ENCODE assay signal across 1 cellular context in the genomic region with DNA sequence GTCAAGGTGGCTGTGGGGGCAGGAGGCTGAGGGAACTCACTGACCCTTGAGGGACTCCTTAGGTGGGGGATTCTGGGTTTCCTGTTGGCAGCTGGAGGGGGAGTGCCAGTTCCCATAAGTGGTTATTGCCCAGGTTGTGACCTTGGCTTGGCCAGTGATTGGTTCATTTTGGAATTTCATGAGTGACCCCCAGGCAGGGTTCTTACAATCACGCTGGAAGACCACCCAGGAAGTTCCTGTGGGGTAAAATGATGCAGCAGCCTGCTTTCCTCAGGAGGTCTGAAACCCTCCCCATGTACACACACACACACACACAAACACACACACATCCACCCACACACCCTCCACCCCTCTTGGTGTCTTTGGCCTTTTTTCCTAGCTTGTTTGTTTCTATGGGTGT.
TF ChIP-seq lines count a peak whose summit lies in the region.

No MANE protein-coding gene starts in this region.

TF ChIP-seq in WTC11, 78 proteins besides CTCF, POLR2A, EP300 and RAD21 (continued from another document):
- TF ChIP-seq, protein P1, sequence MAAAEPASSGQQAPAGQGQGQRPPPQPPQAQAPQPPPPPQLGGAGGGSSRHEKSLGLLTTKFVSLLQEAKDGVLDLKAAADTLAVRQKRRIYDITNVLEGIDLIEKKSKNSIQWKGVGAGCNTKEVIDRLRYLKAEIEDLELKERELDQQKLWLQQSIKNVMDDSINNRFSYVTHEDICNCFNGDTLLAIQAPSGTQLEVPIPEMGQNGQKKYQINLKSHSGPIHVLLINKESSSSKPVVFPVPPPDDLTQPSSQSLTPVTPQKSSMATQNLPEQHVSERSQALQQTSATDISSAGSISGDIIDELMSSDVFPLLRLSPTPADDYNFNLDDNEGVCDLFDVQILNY (CRISPR knock-in tag; IDR thresholded peaks at IDR 0.05): no peak
- TF ChIP-seq TEAD1 (CRISPR knock-in tag; IDR thresholded peaks at IDR 0.05) (no peak), HMGXB4 (CRISPR knock-in tag; IDR thresholded peaks at IDR 0.05) (no peak), ZNF219 (CRISPR knock-in tag; IDR thresholded peaks at IDR 0.05; ENCODE audit: borderline replicate concordance) (no peak), ERG (CRISPR knock-in tag; IDR thresholded peaks at IDR 0.05) (no peak), ZSCAN18 (CRISPR knock-in tag; IDR thresholded peaks at IDR 0.05) (no peak), ZNF512 (CRISPR knock-in tag; IDR thresholded peaks at IDR 0.05; ENCODE audit: borderline replicate concordance) (no peak), SMAD3 (CRISPR knock-in tag; IDR thresholded peaks at IDR 0.05; ENCODE audit: borderline replicate concordance) (no peak), PREB (CRISPR knock-in tag; IDR thresholded peaks at IDR 0.05; ENCODE audit: borderline replicate concordance) (no peak), ATF2 (CRISPR knock-in tag; IDR thresholded peaks at IDR 0.05; ENCODE audit: borderline replicate concordance, low read depth) (no peak), MXD4 (CRISPR knock-in tag; IDR thresholded peaks at IDR 0.05; ENCODE audit: borderline replicate concordance) (no peak), CREB1 (CRISPR knock-in tag; IDR thresholded peaks at IDR 0.05) (no peak), SP1 (CRISPR knock-in tag; conservative IDR thresholded peaks at IDR 0.05) (no peak), ZBTB21 (CRISPR knock-in tag; IDR thresholded peaks at IDR 0.05; ENCODE audit: borderline replicate concordance) (no peak), USF1 (CRISPR knock-in tag; IDR thresholded peaks at IDR 0.05) (no peak)
- TF ChIP-seq, protein P2, sequence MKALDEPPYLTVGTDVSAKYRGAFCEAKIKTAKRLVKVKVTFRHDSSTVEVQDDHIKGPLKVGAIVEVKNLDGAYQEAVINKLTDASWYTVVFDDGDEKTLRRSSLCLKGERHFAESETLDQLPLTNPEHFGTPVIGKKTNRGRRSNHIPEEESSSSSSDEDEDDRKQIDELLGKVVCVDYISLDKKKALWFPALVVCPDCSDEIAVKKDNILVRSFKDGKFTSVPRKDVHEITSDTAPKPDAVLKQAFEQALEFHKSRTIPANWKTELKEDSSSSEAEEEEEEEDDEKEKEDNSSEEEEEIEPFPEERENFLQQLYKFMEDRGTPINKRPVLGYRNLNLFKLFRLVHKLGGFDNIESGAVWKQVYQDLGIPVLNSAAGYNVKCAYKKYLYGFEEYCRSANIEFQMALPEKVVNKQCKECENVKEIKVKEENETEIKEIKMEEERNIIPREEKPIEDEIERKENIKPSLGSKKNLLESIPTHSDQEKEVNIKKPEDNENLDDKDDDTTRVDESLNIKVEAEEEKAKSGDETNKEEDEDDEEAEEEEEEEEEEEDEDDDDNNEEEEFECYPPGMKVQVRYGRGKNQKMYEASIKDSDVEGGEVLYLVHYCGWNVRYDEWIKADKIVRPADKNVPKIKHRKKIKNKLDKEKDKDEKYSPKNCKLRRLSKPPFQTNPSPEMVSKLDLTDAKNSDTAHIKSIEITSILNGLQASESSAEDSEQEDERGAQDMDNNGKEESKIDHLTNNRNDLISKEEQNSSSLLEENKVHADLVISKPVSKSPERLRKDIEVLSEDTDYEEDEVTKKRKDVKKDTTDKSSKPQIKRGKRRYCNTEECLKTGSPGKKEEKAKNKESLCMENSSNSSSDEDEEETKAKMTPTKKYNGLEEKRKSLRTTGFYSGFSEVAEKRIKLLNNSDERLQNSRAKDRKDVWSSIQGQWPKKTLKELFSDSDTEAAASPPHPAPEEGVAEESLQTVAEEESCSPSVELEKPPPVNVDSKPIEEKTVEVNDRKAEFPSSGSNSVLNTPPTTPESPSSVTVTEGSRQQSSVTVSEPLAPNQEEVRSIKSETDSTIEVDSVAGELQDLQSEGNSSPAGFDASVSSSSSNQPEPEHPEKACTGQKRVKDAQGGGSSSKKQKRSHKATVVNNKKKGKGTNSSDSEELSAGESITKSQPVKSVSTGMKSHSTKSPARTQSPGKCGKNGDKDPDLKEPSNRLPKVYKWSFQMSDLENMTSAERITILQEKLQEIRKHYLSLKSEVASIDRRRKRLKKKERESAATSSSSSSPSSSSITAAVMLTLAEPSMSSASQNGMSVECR (CRISPR knock-in tag; IDR thresholded peaks at IDR 0.05; ENCODE audit: borderline replicate concordance): no peak
- TF ChIP-seq, protein P3, sequence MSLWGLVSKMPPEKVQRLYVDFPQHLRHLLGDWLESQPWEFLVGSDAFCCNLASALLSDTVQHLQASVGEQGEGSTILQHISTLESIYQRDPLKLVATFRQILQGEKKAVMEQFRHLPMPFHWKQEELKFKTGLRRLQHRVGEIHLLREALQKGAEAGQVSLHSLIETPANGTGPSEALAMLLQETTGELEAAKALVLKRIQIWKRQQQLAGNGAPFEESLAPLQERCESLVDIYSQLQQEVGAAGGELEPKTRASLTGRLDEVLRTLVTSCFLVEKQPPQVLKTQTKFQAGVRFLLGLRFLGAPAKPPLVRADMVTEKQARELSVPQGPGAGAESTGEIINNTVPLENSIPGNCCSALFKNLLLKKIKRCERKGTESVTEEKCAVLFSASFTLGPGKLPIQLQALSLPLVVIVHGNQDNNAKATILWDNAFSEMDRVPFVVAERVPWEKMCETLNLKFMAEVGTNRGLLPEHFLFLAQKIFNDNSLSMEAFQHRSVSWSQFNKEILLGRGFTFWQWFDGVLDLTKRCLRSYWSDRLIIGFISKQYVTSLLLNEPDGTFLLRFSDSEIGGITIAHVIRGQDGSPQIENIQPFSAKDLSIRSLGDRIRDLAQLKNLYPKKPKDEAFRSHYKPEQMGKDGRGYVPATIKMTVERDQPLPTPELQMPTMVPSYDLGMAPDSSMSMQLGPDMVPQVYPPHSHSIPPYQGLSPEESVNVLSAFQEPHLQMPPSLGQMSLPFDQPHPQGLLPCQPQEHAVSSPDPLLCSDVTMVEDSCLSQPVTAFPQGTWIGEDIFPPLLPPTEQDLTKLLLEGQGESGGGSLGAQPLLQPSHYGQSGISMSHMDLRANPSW (CRISPR knock-in tag; conservative IDR thresholded peaks at IDR 0.05; ENCODE audit: low read depth): no peak
